23 cellular contexts compared by ENCODE assay signal in genomic region chr2:21690005-21690404, GRCh38.
"Had no signal": no experiment of that assay in that cellular context is flagged by ENCODE, and none has a peak within 500 bp of the region (broad histone marks: within the 10 kb centered on the region; RNA-seq: fewer than 3 reads in every experiment).

No MANE protein-coding gene starts in this region.

- H3K4me3 ChIP-seq: colonic mucosa, coronary artery, dorsolateral prefrontal cortex, esophagus muscularis mucosa, esophagus squamous epithelium, gastrocnemius medialis, gastroesophageal sphincter, heart left ventricle, heart right ventricle had no signal

- DNase-seq: colonic mucosa; cortex of kidney; dermis blood vessel endothelial cell; dorsolateral prefrontal cortex; effector CD4-positive, alpha-beta T cell; effector CD8-positive, alpha-beta T cell; effector memory CD4-positive, alpha-beta T cell; effector memory CD8-positive, alpha-beta T cell; endodermal cell; erythroblast; esophagus squamous epithelium; foreskin fibroblast; foreskin keratinocyte; foreskin melanocyte; gastrocnemius medialis; glutamatergic neuron; head of caudate nucleus; heart left ventricle; heart right ventricle had no signal

- H3K9me3 ChIP-seq: colonic mucosa, esophagus muscularis mucosa, esophagus squamous epithelium, gastrocnemius medialis, gastroesophageal sphincter, heart left ventricle, heart right ventricle had no signal

- H3K27ac ChIP-seq: colonic mucosa, coronary artery, dorsolateral prefrontal cortex, epithelial cell of prostate, esophagus muscularis mucosa, esophagus squamous epithelium, foreskin keratinocyte, gastrocnemius medialis, gastroesophageal sphincter, heart left ventricle, heart right ventricle had no signal

- H3K27me3 ChIP-seq: colonic mucosa, dorsolateral prefrontal cortex, esophagus muscularis mucosa, esophagus squamous epithelium, foreskin keratinocyte, gastrocnemius medialis, gastroesophageal sphincter, heart left ventricle, heart right ventricle had no signal

- H3K36me3 ChIP-seq: colonic mucosa, esophagus muscularis mucosa, esophagus squamous epithelium, gastrocnemius medialis, gastroesophageal sphincter, heart left ventricle, heart right ventricle had no signal
